In the genomic region with DNA sequence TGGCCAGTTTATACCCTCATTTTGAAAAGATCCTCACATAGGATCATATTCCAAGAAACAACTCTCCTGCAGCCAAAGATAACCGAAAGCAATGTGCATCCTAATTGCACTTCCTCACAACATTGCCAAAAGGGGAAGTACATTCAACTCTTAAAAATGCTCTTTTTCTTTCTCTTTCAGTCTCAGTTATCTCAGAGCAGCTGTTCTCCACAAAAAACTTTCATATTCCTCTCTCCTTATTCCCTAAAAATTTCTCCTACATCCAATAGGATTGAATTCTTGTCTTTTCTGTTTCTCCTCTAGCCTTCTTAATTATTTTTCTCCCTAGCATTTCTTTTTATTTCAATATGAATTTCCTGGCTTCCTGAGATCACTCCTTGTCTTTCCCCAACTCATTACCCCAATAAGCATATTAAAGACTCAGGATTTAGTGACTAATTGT, we compare ENCODE assay signal across 10 cellular contexts. TPM values are rescaled to one million over a fixed set of nuclear protein-coding genes. Genes with fewer than 3 reads are reported as not detected.
DNase-seq lines count a peak whose midpoint lies in the region; ATAC-seq lines count a peak whose summit lies in the region.
"Had no signal": no experiment of that assay in that cellular context is flagged by ENCODE, and none has a peak within 500 bp of the region (broad histone marks: within the 10 kb centered on the region; RNA-seq: fewer than 3 reads in every experiment).

No MANE protein-coding gene starts in this region.

- intact Hi-C loops in activated CD4-positive, alpha-beta T cell treated with anti-CD3 and anti-CD28 coated beads, Interleukin-2, amount 10 ng/mL, durations not matched to agents 24 days and 14 days (cut with micrococcal nuclease), result no loop called here
- intact Hi-C loops in posterior cingulate gyrus (cut with DNase I), result no loop called here

- H3K9me3 Mint-ChIP-seq in activated CD4-positive, alpha-beta T cell treated with anti-CD3 and anti-CD28 coated beads, Interleukin-2, amount 10 ng/mL, durations not matched to agents 24 days and 14 days, result peaks cover 11% of the 10 kb centered on the region

- H3K27ac Mint-ChIP-seq in activated CD4-positive, alpha-beta T cell treated with anti-CD3 and anti-CD28 coated beads, Interleukin-2, amount 10 ng/mL, durations not matched to agents 24 days and 14 days, result no peak overlapping the region

- peak; percentile 52 for ATAC-seq in HG03039 (IDR thresholded peaks at IDR 0.05; ENCODE audit: unreplicated experiment)
- ATAC-seq: A549 had no signal

- no peak for DNase-seq in activated CD4-positive, alpha-beta T cell treated with anti-CD3 and anti-CD28 coated beads, Interleukin-2, amount 10 ng/mL, durations not matched to agents 24 days and 14 days
- no peak for DNase-seq in activated CD4-positive, alpha-beta T cell treated with anti-CD3 and anti-CD28 coated beads, Interleukin-2, amount 50 U/mL, for 1 hour
- DNase-seq in SIG-M5 (lab: John Stamatoyannopoulos, UW), result peak; percentile 29
- DNase-seq in pulmonary artery endothelial cell (ENCODE audit: low read depth, low spot score), result peak; percentile 51
- DNase-seq in stimulated activated CD4-positive, alpha-beta T cell treated with anti-CD3 and anti-CD28 coated beads, Interleukin-1b, Interleukin-23, amount 100 ng/mL, for 48 hours, result no peak
- no peak for DNase-seq in posterior cingulate gyrus
- DNase-seq in DMS79 (lab: John Stamatoyannopoulos, UW), result no peak
- DNase-seq: NCI-H510A had no signal

- H3K36me3 Mint-ChIP-seq in activated CD4-positive, alpha-beta T cell treated with anti-CD3 and anti-CD28 coated beads, Interleukin-2, amount 10 ng/mL, durations not matched to agents 24 days and 14 days (ENCODE audit: low read depth), result peaks cover 5% of the 10 kb centered on the region

- peaks cover 17% of the 10 kb centered on the region for H3K4me1 Mint-ChIP-seq in activated CD4-positive, alpha-beta T cell treated with anti-CD3 and anti-CD28 coated beads, Interleukin-2, amount 10 ng/mL, durations not matched to agents 24 days and 14 days

- H3K4me3 Mint-ChIP-seq in activated CD4-positive, alpha-beta T cell treated with anti-CD3 and anti-CD28 coated beads, Interleukin-2, amount 10 ng/mL, durations not matched to agents 24 days and 14 days, result peak overlapping the region; percentile 13

- H3K27me3 Mint-ChIP-seq in activated CD4-positive, alpha-beta T cell treated with anti-CD3 and anti-CD28 coated beads, Interleukin-2, amount 10 ng/mL, durations not matched to agents 24 days and 14 days, result no peaks in the 10 kb centered on the region

RNA-seq across cellular contexts. Expression of gene VRK2, which starts 7.4 kb away (rescaled TPM):
- total RNA-seq in activated CD4-positive, alpha-beta T cell treated with anti-CD3 and anti-CD28 coated beads, Interleukin-2, amount 10 ng/mL, durations not matched to agents 24 days and 14 days, result 21.7 and 22.0 TPM in 2 replicates
- total RNA-seq in pulmonary artery endothelial cell, result 34.9 and 40.0 TPM in 2 replicates

Comparison
In these comparisons a context has a peak if more than half of its experiments do, and no peak if none do; other contexts are left out.
1. DNase-seq: peak in SIG-M5 (single experiment) and pulmonary artery endothelial cell (single experiment); none in activated CD4-positive, alpha-beta T cell treated with anti-CD3 and anti-CD28 coated beads, Interleukin-2, amount 10 ng/mL, durations not matched to agents 24 days and 14 days (single experiment), activated CD4-positive, alpha-beta T cell treated with anti-CD3 and anti-CD28 coated beads, Interleukin-2, amount 50 U/mL, for 1 hour (single experiment), stimulated activated CD4-positive, alpha-beta T cell treated with anti-CD3 and anti-CD28 coated beads, Interleukin-1b, Interleukin-23, amount 100 ng/mL, for 48 hours (single experiment), posterior cingulate gyrus (0 of 10) and DMS79 (single experiment).